In genomic region chr11:67238894-67239794, GRCh38 we compare ENCODE assay signal across 8 cellular contexts. TPM values are rescaled to one million over a fixed set of nuclear protein-coding genes. Genes with fewer than 3 reads are reported as not detected.
DNase-seq lines count a peak whose midpoint lies in the region; ATAC-seq and TF ChIP-seq lines count a peak whose summit lies in the region.

No MANE protein-coding gene starts in this region.

- peak overlapping the region; percentile 97 for H3K27ac ChIP-seq in CD4-positive, alpha-beta memory T cell (ENCODE audit: low read depth, low read length)
- H3K27ac ChIP-seq in KMS-11 (peak overlapping the region; percentile 100), mammary epithelial cell (ENCODE audit: insufficient read depth, low read depth, low read length) (peak overlapping the region; percentile 53), mesendoderm (ENCODE audit: low read depth, low read length) (peak overlapping the region; percentile 64)

- no peak overlapping the region for H4K8ac ChIP-seq in mesendoderm (ENCODE audit: low read depth, low read length)

- H4K20me1 ChIP-seq in KMS-11 (ENCODE audit: insufficient read depth): peaks cover 21% of the 10 kb centered on the region
- H4K20me1 ChIP-seq in mammary epithelial cell (ENCODE audit: insufficient read depth, low read length): no peaks in the 10 kb centered on the region

- no peak overlapping the region for H3K4ac ChIP-seq in mesendoderm (ENCODE audit: low read depth, low read length)

- H3K56ac ChIP-seq in mesendoderm (ENCODE audit: low read length): peak overlapping the region; percentile 82

- H3K4me1 Mint-ChIP-seq in CD4-positive, alpha-beta memory T cell: peaks cover 38 to 61% (median 49%) of the 10 kb centered on the region in 4 donors

- BruUV-seq in mammary epithelial cell (replicated peaks; lab: Mats Ljungman, UMichigan): no TSS peak

- H3K18ac ChIP-seq in mesendoderm (ENCODE audit: low read length): no peak overlapping the region

- POLR2A ChIA-PET in CD4-positive, alpha-beta memory T cell (lab: Charles Lee; ENCODE audit: partially characterized antibody): interaction anchor here (0.8 to 4.4 kb wide), 46 partner anchors 8 to 1742 kb away, joined by 3 to 72 read pairs (median 6); partner anchors contain the start of genes AIP, ANKRD13D, GRK2 and KDM2A
- POLR2A ChIA-PET in GM10248 (lab: Yijun Ruan, JAX): interaction anchor here (0.6 to 1.6 kb wide), 10 partner anchors 10 to 162 kb away, joined by 3 to 12 read pairs (median 4); partner anchors contain the start of genes ANKRD13D, KDM2A, PPP1CA and RAD9A

- H3K4me3 ChIP-seq in CD4-positive, alpha-beta memory T cell (ENCODE audit: low read length in 2 of 2): peak overlapping the region in 1 of 2 donors; percentile 30
- H3K4me3 ChIP-seq in KMS-11 (IDR thresholded peaks at IDR 0.05; ENCODE audit: insufficient read depth, low read depth, low read length) (no peak overlapping the region), mammary epithelial cell (replicated peaks in 1 of 3; ENCODE audit: insufficient read depth in 1 of 3, low read depth in 2 of 3, low read length in 3 of 3) (peak overlapping the region in 2 of 3 experiments; percentile 27 to 32), mesendoderm (ENCODE audit: low read length) (no peak overlapping the region)

- TF ChIP-seq CTCF in KMS-11 (conservative IDR thresholded peaks at IDR 0.05; ENCODE audit: low read depth, low read length) (no peak), mammary epithelial cell (conservative IDR thresholded peaks at IDR 0.05 in 1 of 2, IDR thresholded peaks at IDR 0.05 in 1 of 2; ENCODE audit: extremely low read depth in 1 of 2, insufficient read depth in 1 of 2, low read depth in 1 of 2, low read length in 2 of 2) (no peak), GM10248 (IDR thresholded peaks at IDR 0.05; ENCODE audit: control extremely low read depth, extremely low read depth, low read depth, missing control alignments) (no peak)

- H3K79me2 ChIP-seq in KMS-11 (ENCODE audit: insufficient read depth, low read depth): peaks cover 42% of the 10 kb centered on the region
- H3K79me2 ChIP-seq in mammary epithelial cell (ENCODE audit: insufficient read depth, low read length): peaks cover 59% of the 10 kb centered on the region
- H3K79me2 ChIP-seq in mesendoderm (ENCODE audit: control insufficient read depth, insufficient read depth, low read length): peaks cover 37% of the 10 kb centered on the region

- H2AFZ ChIP-seq in KMS-11 (ENCODE audit: low read depth) (no peak overlapping the region), mammary epithelial cell (ENCODE audit: low read depth, low read length) (peak overlapping the region; percentile 35)

- H3K9ac ChIP-seq in KMS-11 (peak overlapping the region; percentile 36; the same call in 1 of the 2 replicates), mammary epithelial cell (ENCODE audit: insufficient read depth, low read length) (peak overlapping the region; percentile 65), mesendoderm (ENCODE audit: low read length) (peak overlapping the region; percentile 69)

- peak overlapping the region; percentile 59 for H3K4me2 ChIP-seq in KMS-11
- peak overlapping the region; percentile 81 for H3K4me2 ChIP-seq in mammary epithelial cell (ENCODE audit: insufficient read depth, low read depth, low read length)
- peak overlapping the region; percentile 68 for H3K4me2 ChIP-seq in mesendoderm (ENCODE audit: low read length)

- H3K4me3 Mint-ChIP-seq in CD4-positive, alpha-beta memory T cell: peak overlapping the region; percentile 96 to 100 (median 99)

- H2BK15ac ChIP-seq in mesendoderm (replicated peaks; ENCODE audit: low read depth): no peak overlapping the region

- H3K23ac ChIP-seq in mesendoderm (ENCODE audit: low read length): peak overlapping the region; percentile 33

- H3K9me3 ChIP-seq in CD4-positive, alpha-beta memory T cell (ENCODE audit: control insufficient read depth in 1 of 2, low read length in 2 of 2): no peaks in the 10 kb centered on the region
- no peaks in the 10 kb centered on the region for H3K9me3 ChIP-seq in mammary epithelial cell (replicated peaks; ENCODE audit: insufficient read depth, low read length)

- DNase-seq in CD4-positive, alpha-beta memory T cell: peak in 1 of 5 donors; percentile 47
- peak; percentile 41 for DNase-seq in mammary epithelial cell
- DNase-seq in mesendoderm: peak; percentile 27
- no peak for DNase-seq in NCI-H146 treated with DMSO at 0.1 percent for 48 hours (lab: John Stamatoyannopoulos, UW; ENCODE audit: unreplicated experiment)
- no peak for DNase-seq in GM10248 (ENCODE audit: extremely low spot score)
- no peak for DNase-seq in dedifferentiated amniotic fluid mesenchymal stem cell (ENCODE audit: extremely low spot score)

- WGBS in mammary epithelial cell (ENCODE audit: low coverage, missing lambda C conversion rate): 6% methylated on average over 10 of the region's 10 CpGs
- WGBS in mesendoderm (ENCODE audit: extremely low coverage, insufficient coverage, low lambda C conversion rate): no CpG with 5 or more reads among the region's 10 CpGs

- H3K27me3 ChIP-seq in CD4-positive, alpha-beta memory T cell (ENCODE audit: insufficient read depth, low read length): no peaks in the 10 kb centered on the region
- no peaks in the 10 kb centered on the region for H3K27me3 ChIP-seq in KMS-11 (ENCODE audit: insufficient read depth, low read depth)
- H3K27me3 ChIP-seq in mammary epithelial cell (ENCODE audit: insufficient read depth, low read length): no peaks in the 10 kb centered on the region
- no peaks in the 10 kb centered on the region for H3K27me3 ChIP-seq in mesendoderm (ENCODE audit: insufficient read depth, low read length, poor library complexity)

- CTCF ChIA-PET in CD4-positive, alpha-beta memory T cell (lab: Charles Lee; ENCODE audit: partially characterized antibody): interaction anchor here (0.8 to 2.8 kb wide), 9 partner anchors 14 to 162 kb away, joined by 3 to 16 read pairs (median 3); partner anchors contain the start of genes ANKRD13D, KDM2A and PPP1CA
- CTCF ChIA-PET in mammary epithelial cell (lab: Charles Lee; ENCODE audit: low non-redundant PET) (no interaction called here), GM10248 (lab: Yijun Ruan, JAX) (interaction anchor here (0.8 to 2.6 kb wide), 17 partner anchors 11 to 187 kb away, joined by 3 to 16 read pairs (median 4); partner anchors contain the start of gene POLD4)

- H2AK5ac ChIP-seq in mesendoderm (ENCODE audit: low read length): no peak overlapping the region

- in situ Hi-C loops in mammary epithelial cell (cut with MboI; ENCODE audit: low sequenced_read_pairs in 2 of 2): no loop called here

- H3K27ac Mint-ChIP-seq in CD4-positive, alpha-beta memory T cell: peak overlapping the region; percentile 96 to 100 (median 100)

- peaks cover 43% of the 10 kb centered on the region for H3K4me1 ChIP-seq in CD4-positive, alpha-beta memory T cell (ENCODE audit: insufficient read depth, low read length)
- H3K4me1 ChIP-seq in KMS-11 (ENCODE audit: low read depth, poor library complexity, severe bottlenecking): peaks cover 64% of the 10 kb centered on the region
- peaks cover 24% of the 10 kb centered on the region for H3K4me1 ChIP-seq in mammary epithelial cell (ENCODE audit: insufficient read depth, low read length)
- H3K4me1 ChIP-seq in mesendoderm (ENCODE audit: control insufficient read depth, low read depth, low read length): peaks cover 7% of the 10 kb centered on the region

- H3K36me3 Mint-ChIP-seq in CD4-positive, alpha-beta memory T cell: peaks cover 29 to 42% of the 10 kb centered on the region in 2 donors

- no peaks in the 10 kb centered on the region for H3K27me3 Mint-ChIP-seq in CD4-positive, alpha-beta memory T cell

- H3K9me3 Mint-ChIP-seq in CD4-positive, alpha-beta memory T cell: peaks cover 0 to 2% (median 0%) of the 10 kb centered on the region in 8 donors

- peaks cover 17% of the 10 kb centered on the region for H3K36me3 ChIP-seq in CD4-positive, alpha-beta memory T cell (ENCODE audit: insufficient read depth, low read length)
- H3K36me3 ChIP-seq in KMS-11 (ENCODE audit: insufficient read depth): peaks cover 18% of the 10 kb centered on the region; the same call in 1 of the 2 replicates
- H3K36me3 ChIP-seq in mammary epithelial cell (ENCODE audit: insufficient read depth, low read length): peaks cover 12% of the 10 kb centered on the region
- H3K36me3 ChIP-seq in mesendoderm (ENCODE audit: control insufficient read depth, insufficient read depth, low read length): peaks cover 4% of the 10 kb centered on the region

- no peak for ATAC-seq in HG03280 (IDR thresholded peaks at IDR 0.05; ENCODE audit: unreplicated experiment)

- H2BK120ac ChIP-seq in mesendoderm (ENCODE audit: low read depth, low read length): no peak overlapping the region

- intact Hi-C loops in CD4-positive, alpha-beta memory T cell (cut with micrococcal nuclease): loop anchor here (1.0 kb wide), 1 partner anchor 120 kb away; the partner anchor contains the start of gene KDM2A
- intact Hi-C loops in mammary epithelial cell (cut with micrococcal nuclease): loop anchor here (1.0 kb wide), 1 partner anchor 184 kb away; no protein-coding TSS in a partner anchor

- peak overlapping the region; percentile 52 for H2BK5ac ChIP-seq in mesendoderm (ENCODE audit: low read length)

- dilution Hi-C loops in mammary epithelial cell (cut with HindIII; ENCODE audit: low sequenced_read_pairs): no loop called here

- H4K5ac ChIP-seq in mesendoderm (ENCODE audit: low read length): no peak overlapping the region

- peaks cover 12% of the 10 kb centered on the region for H3K79me1 ChIP-seq in mesendoderm (ENCODE audit: low read length)

RNA-seq across cellular contexts. Expression of gene GRK2, which starts 27.1 kb away (rescaled TPM):
- 100 to 1,000 TPM; 299 to 310 TPM for total RNA-seq in CD4-positive, alpha-beta memory T cell
- polyA plus RNA-seq in CD4-positive, alpha-beta memory T cell: 10 to 100 TPM; 12.8 to 63.7 TPM
- total RNA-seq in mammary epithelial cell: 10 to 100 TPM; 31.7 to 55.4 TPM
- 37.8 TPM for polyA plus RNA-seq in mammary epithelial cell
- 81.3 TPM for polyA minus RNA-seq in mammary epithelial cell
- polyA plus RNA-seq in mesendoderm (2013, experiment 1 of 2): 30.4 TPM
- polyA plus RNA-seq in mesendoderm (2013, experiment 2 of 2): 30.6 TPM

RNA-seq across cellular contexts. Expression of gene ANKRD13D, which starts 50.0 kb away (rescaled TPM):
- 100 to 1,000 TPM; 244 to 247 TPM for total RNA-seq in CD4-positive, alpha-beta memory T cell
- polyA plus RNA-seq in CD4-positive, alpha-beta memory T cell: 10 to 100 TPM; 12.0 to 31.3 TPM
- 10 to 100 TPM; 25.7 to 56.7 TPM for total RNA-seq in mammary epithelial cell
- 29.0 TPM for polyA plus RNA-seq in mammary epithelial cell
- 34.7 TPM for polyA minus RNA-seq in mammary epithelial cell
- 11.0 TPM for polyA plus RNA-seq in mesendoderm (2013, experiment 1 of 2)
- polyA plus RNA-seq in mesendoderm (2013, experiment 2 of 2): 12.5 TPM

Comparison
In these comparisons a context has a peak if more than half of its experiments do, and no peak if none do; other contexts are left out.
1. DNase-seq: peak in mammary epithelial cell (single experiment) and mesendoderm (single experiment); none in NCI-H146 treated with DMSO at 0.1 percent for 48 hours (single experiment), GM10248 (single experiment) and dedifferentiated amniotic fluid mesenchymal stem cell (single experiment).
2. H3K4me3 ChIP-seq: peak in mammary epithelial cell (2 of 3); none in KMS-11 (single experiment) and mesendoderm (single experiment).
3. RNA of gene GRK2, which starts 27.1 kb away (total RNA-seq): 299 to 310 TPM in CD4-positive, alpha-beta memory T cell; 31.7 to 55.4 TPM in mammary epithelial cell; every median in the first group is over 4 times any median in the second.
4. RNA of gene ANKRD13D, which starts 50.0 kb away (total RNA-seq): 244 to 247 TPM in CD4-positive, alpha-beta memory T cell; 25.7 to 56.7 TPM in mammary epithelial cell; every median in the first group is over 4 times any median in the second.
5. Peak in every context shown above with its lines, with median percentiles within 50 percentile points of each other: H3K27ac ChIP-seq, H3K4me2 ChIP-seq and H3K9ac ChIP-seq.